ENCODE assay signal across 1 cellular context in genomic region chr18:45213040-45213333, GRCh38.
TF ChIP-seq lines count a peak whose summit lies in the region.

No MANE protein-coding gene starts in this region.

TF ChIP-seq in WTC11, 78 proteins besides CTCF, POLR2A, EP300 and RAD21 (continued from another document):
- TF ChIP-seq ZNF219 (CRISPR knock-in tag; IDR thresholded peaks at IDR 0.05; ENCODE audit: borderline replicate concordance) (no peak), USF1 (CRISPR knock-in tag; IDR thresholded peaks at IDR 0.05) (no peak), PRRX2 (CRISPR knock-in tag; IDR thresholded peaks at IDR 0.05) (no peak), ZBTB21 (CRISPR knock-in tag; IDR thresholded peaks at IDR 0.05; ENCODE audit: borderline replicate concordance) (no peak), PRDM15 (CRISPR knock-in tag; IDR thresholded peaks at IDR 0.05) (no peak), E2F4 (CRISPR knock-in tag; IDR thresholded peaks at IDR 0.05; ENCODE audit: borderline replicate concordance, low read depth) (no peak)
